In the genomic region with DNA sequence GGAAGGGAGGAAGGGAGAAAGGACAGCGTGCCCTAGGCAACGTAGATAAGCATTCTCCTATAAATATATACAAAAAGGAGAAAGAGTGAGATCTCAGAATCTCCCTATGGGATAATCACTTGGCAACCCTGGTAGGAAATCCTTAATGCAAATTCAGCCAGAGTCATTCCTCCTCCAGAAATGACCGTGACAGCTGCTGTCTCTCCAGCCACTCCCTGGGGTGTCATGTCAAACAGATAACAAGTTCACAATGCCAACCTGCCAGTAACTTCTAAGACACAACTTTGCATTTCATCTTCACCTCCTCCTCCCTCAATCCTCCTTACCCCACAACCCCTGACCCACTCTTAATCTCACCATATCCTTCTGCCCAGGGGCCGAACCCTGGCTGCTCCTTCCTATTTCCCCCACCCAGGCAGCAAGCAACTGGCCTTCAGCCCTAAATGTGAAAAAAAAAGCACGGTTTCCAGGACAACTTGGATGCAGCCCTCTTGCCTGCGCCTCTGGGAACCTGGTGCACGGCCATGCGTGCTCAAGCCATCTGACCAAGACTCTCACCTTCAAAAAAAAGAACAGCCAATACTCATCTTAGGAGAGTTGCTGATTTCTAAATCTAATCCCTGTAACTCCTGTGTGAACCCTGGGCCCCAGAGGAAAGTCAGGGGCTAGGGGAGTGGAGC, we compare ENCODE assay signal across 18 cellular contexts.
"Had no signal": no experiment of that assay in that cellular context is flagged by ENCODE, and none has a peak within 500 bp of the region (broad histone marks: within the 10 kb centered on the region; RNA-seq: fewer than 3 reads in every experiment).

No MANE protein-coding gene starts in this region.

- H3K9me3 ChIP-seq: ascending aorta, neutrophil, thyroid gland had no signal

- ATAC-seq: activated CD4-positive, alpha-beta T cell treated with anti-CD3 and anti-CD28 coated beads for 36 hours; activated T-cell treated with anti-CD3 and anti-CD28 coated beads, Interleukin-2, amount 50 U/mL, for 72 hours; left lobe of liver; T-cell had no signal

- H3K36me3 Mint-ChIP-seq: naive B cell, T-cell had no signal

- H3K27me3 Mint-ChIP-seq: activated CD4-positive, alpha-beta memory T cell treated with anti-CD3 and anti-CD28 coated beads, Interleukin-2, amount 10 ng/mL, durations not matched to agents 7 days and 5 days had no signal

- H3K27ac Mint-ChIP-seq: activated CD4-positive, alpha-beta memory T cell treated with anti-CD3 and anti-CD28 coated beads, Interleukin-2, amount 10 ng/mL, durations not matched to agents 7 days and 5 days; activated CD4-positive, alpha-beta T cell treated with anti-CD3 and anti-CD28 coated beads for 36 hours; activated T-cell treated with anti-CD3 and anti-CD28 coated beads, Interleukin-2, amount 50 U/mL, for 72 hours; dendritic cell treated with granulocyte-macrophage colony-stimulating factor and Interleukin-4, amounts not matched to agents 40 ng/mL and 50 ng/mL, for 4 days; T-cell had no signal

- H3K36me3 ChIP-seq: cardiac muscle cell, neutrophil, thyroid gland had no signal

- H3K4me3 Mint-ChIP-seq: activated CD4-positive, alpha-beta memory T cell treated with anti-CD3 and anti-CD28 coated beads, Interleukin-2, amount 10 ng/mL, durations not matched to agents 7 days and 5 days; activated CD4-positive, alpha-beta T cell treated with anti-CD3 and anti-CD28 coated beads for 36 hours; activated T-cell treated with anti-CD3 and anti-CD28 coated beads, Interleukin-2, amount 50 U/mL, for 72 hours; dendritic cell treated with granulocyte-macrophage colony-stimulating factor and Interleukin-4, amounts not matched to agents 40 ng/mL and 50 ng/mL, for 4 days; naive B cell; T-cell had no signal

- H3K27ac ChIP-seq: cardiac muscle cell, neutrophil, thyroid gland, VCaP had no signal

- H3K27me3 ChIP-seq: ascending aorta, cardiac muscle cell, thyroid gland had no signal

- H3K4me1 Mint-ChIP-seq: activated CD4-positive, alpha-beta memory T cell treated with anti-CD3 and anti-CD28 coated beads, Interleukin-2, amount 10 ng/mL, durations not matched to agents 7 days and 5 days; activated CD4-positive, alpha-beta T cell treated with anti-CD3 and anti-CD28 coated beads for 36 hours; naive B cell; T-cell had no signal

- H3K9me3 Mint-ChIP-seq: activated CD4-positive, alpha-beta memory T cell treated with anti-CD3 and anti-CD28 coated beads, Interleukin-2, amount 10 ng/mL, durations not matched to agents 7 days and 5 days; dendritic cell treated with granulocyte-macrophage colony-stimulating factor and Interleukin-4, amounts not matched to agents 40 ng/mL and 50 ng/mL, for 4 days had no signal

- H3K4me3 ChIP-seq: ascending aorta, cardiac muscle cell, smooth muscle cell, thyroid gland had no signal

- H3K4me1 ChIP-seq: thyroid gland had no signal

- DNase-seq: activated CD4-positive, alpha-beta memory T cell treated with anti-CD3 and anti-CD28 coated beads, Interleukin-2, amount 10 ng/mL, durations not matched to agents 7 days and 5 days; activated CD4-positive, alpha-beta T cell treated with anti-CD3 and anti-CD28 coated beads for 36 hours; activated CD8-positive, alpha-beta memory T cell treated with anti-CD3 and anti-CD28 coated beads, Interleukin-2, amount 50 U/mL, for 4 hours; activated gamma-delta T cell treated with Interleukin-2 at 50 U/mL for 16 hours; activated T-cell treated with anti-CD3 and anti-CD28 coated beads, Interleukin-2, amount 50 U/mL, for 72 hours; erythroblast; naive B cell; retina; T-cell; T1000; thyroid gland had no signal

- H3K4me2 ChIP-seq: smooth muscle cell had no signal
